8 cellular contexts compared by ENCODE assay signal in genomic region chr2:218567797-218568189, GRCh38. TPM values are rescaled to one million over a fixed set of nuclear protein-coding genes. Genes with fewer than 3 reads are reported as not detected.
DNase-seq lines count a peak whose midpoint lies in the region; FAIRE-seq and TF ChIP-seq lines count a peak whose summit lies in the region.

No MANE protein-coding gene starts in this region.

- peak overlapping the region; percentile 80 for H3K4me3 ChIP-seq in HAP-1
- H3K4me3 ChIP-seq in astrocyte (ENCODE audit: insufficient read depth, low read depth, low read length) = peak overlapping the region; percentile 94
- peak overlapping the region; percentile 87 to 91 (median 90) for H3K4me3 ChIP-seq in subcutaneous abdominal adipose tissue (ENCODE audit: low read depth in 1 of 5, low read length in 5 of 5)

- peaks cover 1% of the 10 kb centered on the region for H3K36me3 Mint-ChIP-seq in astrocyte (ENCODE audit: low read depth, unreplicated experiment)

- peak overlapping the region; percentile 75 for H3K27ac Mint-ChIP-seq in astrocyte (ENCODE audit: unreplicated experiment)

- H3K4me1 ChIP-seq in HAP-1 = peaks cover 20% of the 10 kb centered on the region
- peaks cover 9% of the 10 kb centered on the region for H3K4me1 ChIP-seq in astrocyte (ENCODE audit: insufficient read depth, low read length)
- H3K4me1 ChIP-seq in subcutaneous abdominal adipose tissue (ENCODE audit: control insufficient read depth in 5 of 5, insufficient read depth in 5 of 5, low read length in 5 of 5) = peaks cover 5 to 39% (median 32%) of the 10 kb centered on the region in 5 donors

- H3K9me3 ChIP-seq in HAP-1 (no peaks in the 10 kb centered on the region), astrocyte (ENCODE audit: insufficient read depth, low read depth, low read length) (no peaks in the 10 kb centered on the region), subcutaneous abdominal adipose tissue (ENCODE audit: control insufficient read depth in 5 of 5, low read length in 5 of 5) (no peaks in the 10 kb centered on the region)

- no peaks in the 10 kb centered on the region for H3K9me3 Mint-ChIP-seq in astrocyte (ENCODE audit: unreplicated experiment)

- no peak for FAIRE-seq in astrocyte (lab: Jason Lieb, UNC)

- peaks cover 10% of the 10 kb centered on the region for H3K4me1 Mint-ChIP-seq in astrocyte (ENCODE audit: low read depth, unreplicated experiment)

- H3K27me3 Mint-ChIP-seq in astrocyte (ENCODE audit: low read depth, unreplicated experiment) = no peaks in the 10 kb centered on the region

- H3K4me2 ChIP-seq in astrocyte (ENCODE audit: low read length) = peak overlapping the region; percentile 96

- no peaks in the 10 kb centered on the region for H3K27me3 ChIP-seq in HAP-1 (ENCODE audit: low read depth)
- H3K27me3 ChIP-seq in astrocyte (ENCODE audit: insufficient read depth, low read length) = no peaks in the 10 kb centered on the region
- no peaks in the 10 kb centered on the region for H3K27me3 ChIP-seq in layer of hippocampus (ENCODE audit: control insufficient read depth, insufficient read depth, low read length)
- no peaks in the 10 kb centered on the region for H3K27me3 ChIP-seq in subcutaneous abdominal adipose tissue (ENCODE audit: control insufficient read depth in 5 of 5, insufficient read depth in 4 of 5, low read length in 5 of 5)

- intact Hi-C loops in posterior cingulate gyrus (cut with DNase I) = loop anchor here (2.0 to 5.0 kb wide), 2 partner anchors 161 to 295 kb away; partner anchors contain the start of genes AAMP and PNKD

- peak; percentile 72 for DNase-seq in NK-92 treated with Interleukin-12 subunit alpha and Interleukin-12 subunit beta, amount 100 ng/mL, for 24 hours (lab: John Stamatoyannopoulos, UW)
- DNase-seq in NK-92 (lab: John Stamatoyannopoulos, UW; ENCODE audit: unreplicated experiment) (no peak), HAP-1 (ENCODE audit: low spot score in 2 of 2) (no peak), NCI-H1048 (lab: John Stamatoyannopoulos, UW) (peak; percentile 31), astrocyte (ENCODE audit: low read depth) (peak; percentile 3), posterior cingulate gyrus (no peak)

- H3K36me3 ChIP-seq in HAP-1 (replicated peaks) (peaks cover 10% of the 10 kb centered on the region), astrocyte (ENCODE audit: insufficient read depth, low read length) (peaks cover 8% of the 10 kb centered on the region), subcutaneous abdominal adipose tissue (ENCODE audit: control insufficient read depth in 5 of 5, insufficient read depth in 5 of 5, low read length in 5 of 5) (peaks cover 0 to 7% (median 5%) of the 10 kb centered on the region in 5 donors)

- peaks cover 96% of the 10 kb centered on the region for H3K79me2 ChIP-seq in astrocyte (ENCODE audit: insufficient read depth, low read length)

- peak overlapping the region; percentile 96 for H3K9ac ChIP-seq in astrocyte (ENCODE audit: low read length)
- peak overlapping the region; percentile 11 to 96 (median 88) for H3K9ac ChIP-seq in subcutaneous abdominal adipose tissue (ENCODE audit: low read length in 5 of 5)

- no peak for TF ChIP-seq CTCF in astrocyte (IDR thresholded peaks at IDR 0.05; ENCODE audit: insufficient read depth, low read depth, low read length)

- H2AFZ ChIP-seq in astrocyte (ENCODE audit: low read depth, low read length) = peak overlapping the region; percentile 84

- H3K27ac ChIP-seq in astrocyte (ENCODE audit: low read depth, low read length) = peak overlapping the region; percentile 91
- H3K27ac ChIP-seq in layer of hippocampus (ENCODE audit: low read depth, low read length) = peak overlapping the region; percentile 83
- H3K27ac ChIP-seq in subcutaneous abdominal adipose tissue (ENCODE audit: low read depth, low read length) = peak overlapping the region; percentile 86

- in situ Hi-C loops in HAP-1 (cut with MboI; ENCODE audit: low sequenced_read_pairs) = no loop called here

- H3K4me3 Mint-ChIP-seq in astrocyte (ENCODE audit: unreplicated experiment) = peak overlapping the region; percentile 94

- H4K20me1 ChIP-seq in astrocyte (ENCODE audit: insufficient read depth, low read length) = peaks cover 15% of the 10 kb centered on the region

RNA-seq across cellular contexts. Expression of gene USP37, which starts 0.4 kb away (rescaled TPM):
- total RNA-seq in astrocyte = 5.6 and 6.4 TPM in 2 replicates

RNA-seq across cellular contexts. Expression of gene CNOT9, which starts 0.8 kb away (rescaled TPM):
- 34.6 and 35.6 TPM in 2 replicates for total RNA-seq in astrocyte

RNA-seq across cellular contexts. Expression of gene PLCD4, which starts 39.9 kb away (rescaled TPM):
- total RNA-seq in astrocyte = 0.86 and 0.89 TPM in 2 replicates

Comparison
In these comparisons a context has a peak if more than half of its experiments do, and no peak if none do; other contexts are left out.
1. DNase-seq: peak in NK-92 treated with Interleukin-12 subunit alpha and Interleukin-12 subunit beta, amount 100 ng/mL, for 24 hours (single experiment), NCI-H1048 (single experiment) and astrocyte (single experiment); none in NK-92 (single experiment), HAP-1 (0 of 2) and posterior cingulate gyrus (0 of 10).
2. Peak in every context shown above with its lines, with median percentiles within 50 percentile points of each other: H3K4me3 ChIP-seq and H3K27ac ChIP-seq.